ENCODE assay signal across 9 cellular contexts in genomic region chr11:128467041-128467440, GRCh38.
DNase-seq lines count a peak whose midpoint lies in the region; ATAC-seq, FAIRE-seq and TF ChIP-seq lines count a peak whose summit lies in the region.
"Had no signal": no experiment of that assay in that cellular context is flagged by ENCODE, and none has a peak within 500 bp of the region (broad histone marks: within the 10 kb centered on the region; RNA-seq: fewer than 3 reads in every experiment).

No MANE protein-coding gene starts in this region.

- no peak for FAIRE-seq in kidney (lab: Jason Lieb, UNC)

- H3K79me2 ChIP-seq in Karpas-422 (ENCODE audit: low read length) = peaks cover 35% of the 10 kb centered on the region

- no peaks in the 10 kb centered on the region for H3K9me3 Mint-ChIP-seq in activated T-helper 2 cell treated with anti-CD3 and anti-CD28 coated beads, Interferon-gamma antibody, Interleukin-2, Interleukin-4, amounts not matched to agents 10 μg/mL and 5 μg/mL and 100 μg/mL, durations not matched to agents 14 hours and 24 hours and 36 hours
- H3K9me3 Mint-ChIP-seq in stimulated activated naive CD8-positive, alpha-beta T cell treated with anti-CD3 and anti-CD28 coated beads, Interleukin-15, Interleukin-2, amounts not matched to agents 100 ng/mL and 50 ng/mL, for 24 hours = no peaks in the 10 kb centered on the region

- DNase-seq in Karpas-422 = no peak
- no peak for DNase-seq in activated T-helper 2 cell treated with anti-CD3 and anti-CD28 coated beads, Interferon-gamma antibody, Interleukin-2, Interleukin-4, amounts not matched to agents 10 μg/mL and 5 μg/mL and 100 μg/mL, durations not matched to agents 14 hours and 24 hours and 36 hours (ENCODE audit: low spot score)
- DNase-seq in kidney = no peak
- no peak for DNase-seq in NCI-H1048 (lab: John Stamatoyannopoulos, UW)
- DNase-seq in foreskin melanocyte = no peak
- DNase-seq: NCI-H1105, SIG-M5 had no signal

- peak overlapping the region; percentile 98 for H3K27ac ChIP-seq in Karpas-422 (ENCODE audit: low read length)
- peak overlapping the region; percentile 58 to 74 for H3K27ac ChIP-seq in kidney (ENCODE audit: low read depth in 2 of 2, low read length in 2 of 2)

- H3K9me3 ChIP-seq in Karpas-422 (ENCODE audit: low read length) = no peaks in the 10 kb centered on the region
- H3K9me3 ChIP-seq in kidney (ENCODE audit: control insufficient read depth in 1 of 2, low read length in 2 of 2) = no peaks in the 10 kb centered on the region

- TF ChIP-seq CTCF in kidney (IDR thresholded peaks at IDR 0.05; ENCODE audit: borderline replicate concordance, extremely low read depth, insufficient read depth) = no peak

- H3K4me2 ChIP-seq in Karpas-422 (ENCODE audit: low read depth, low read length, poor library complexity, severe bottlenecking) = no peak overlapping the region

- H3K36me3 Mint-ChIP-seq in activated T-helper 2 cell treated with anti-CD3 and anti-CD28 coated beads, Interferon-gamma antibody, Interleukin-2, Interleukin-4, amounts not matched to agents 10 μg/mL and 5 μg/mL and 100 μg/mL, durations not matched to agents 14 hours and 24 hours and 36 hours (ENCODE audit: low read depth) = peaks cover 99% of the 10 kb centered on the region
- peaks cover 92% of the 10 kb centered on the region for H3K36me3 Mint-ChIP-seq in stimulated activated naive CD8-positive, alpha-beta T cell treated with anti-CD3 and anti-CD28 coated beads, Interleukin-15, Interleukin-2, amounts not matched to agents 100 ng/mL and 50 ng/mL, for 24 hours (ENCODE audit: low read depth)

- intact Hi-C loops in activated T-helper 2 cell treated with anti-CD3 and anti-CD28 coated beads, Interferon-gamma antibody, Interleukin-2, Interleukin-4, amounts not matched to agents 10 μg/mL and 5 μg/mL and 100 μg/mL, durations not matched to agents 14 hours and 24 hours and 36 hours (cut with micrococcal nuclease) = loop anchor here (5.0 kb wide), 1 partner anchor 430 kb away; no protein-coding TSS in a partner anchor
- intact Hi-C loops in kidney (cut with DNase I) = no loop called here

- H3K4me1 Mint-ChIP-seq in activated T-helper 2 cell treated with anti-CD3 and anti-CD28 coated beads, Interferon-gamma antibody, Interleukin-2, Interleukin-4, amounts not matched to agents 10 μg/mL and 5 μg/mL and 100 μg/mL, durations not matched to agents 14 hours and 24 hours and 36 hours (ENCODE audit: low read depth) = peaks cover 88% of the 10 kb centered on the region
- H3K4me1 Mint-ChIP-seq in stimulated activated naive CD8-positive, alpha-beta T cell treated with anti-CD3 and anti-CD28 coated beads, Interleukin-15, Interleukin-2, amounts not matched to agents 100 ng/mL and 50 ng/mL, for 24 hours (ENCODE audit: low read depth) = peaks cover 100% of the 10 kb centered on the region

- peak overlapping the region; percentile 64 for H3K4me3 Mint-ChIP-seq in activated T-helper 2 cell treated with anti-CD3 and anti-CD28 coated beads, Interferon-gamma antibody, Interleukin-2, Interleukin-4, amounts not matched to agents 10 μg/mL and 5 μg/mL and 100 μg/mL, durations not matched to agents 14 hours and 24 hours and 36 hours (ENCODE audit: low read depth)
- H3K4me3 Mint-ChIP-seq in stimulated activated naive CD8-positive, alpha-beta T cell treated with anti-CD3 and anti-CD28 coated beads, Interleukin-15, Interleukin-2, amounts not matched to agents 100 ng/mL and 50 ng/mL, for 24 hours = peak overlapping the region; percentile 74

- H3K27me3 ChIP-seq in Karpas-422 (ENCODE audit: low read length) = no peaks in the 10 kb centered on the region

- H3K4me1 ChIP-seq in Karpas-422 (ENCODE audit: low read length) = peaks cover 48% of the 10 kb centered on the region
- H3K4me1 ChIP-seq in kidney (ENCODE audit: control insufficient read depth in 1 of 2, insufficient read depth in 1 of 2, low read depth in 1 of 2, low read length in 2 of 2) = peaks cover 26 to 30% of the 10 kb centered on the region in 2 donors

- no peak overlapping the region for H2AFZ ChIP-seq in Karpas-422 (ENCODE audit: low read length)

- H4K20me1 ChIP-seq in Karpas-422 (ENCODE audit: insufficient read depth, low read depth, low read length) = peaks cover 12% of the 10 kb centered on the region; the same call in 1 of the 2 replicates

- H3K9ac ChIP-seq in Karpas-422 (ENCODE audit: low read length) = no peak overlapping the region
- H3K9ac ChIP-seq in kidney (ENCODE audit: low read length in 2 of 2) = no peak overlapping the region

- H3K27ac Mint-ChIP-seq in activated T-helper 2 cell treated with anti-CD3 and anti-CD28 coated beads, Interferon-gamma antibody, Interleukin-2, Interleukin-4, amounts not matched to agents 10 μg/mL and 5 μg/mL and 100 μg/mL, durations not matched to agents 14 hours and 24 hours and 36 hours = peak overlapping the region; percentile 91
- peak overlapping the region; percentile 97 for H3K27ac Mint-ChIP-seq in stimulated activated naive CD8-positive, alpha-beta T cell treated with anti-CD3 and anti-CD28 coated beads, Interleukin-15, Interleukin-2, amounts not matched to agents 100 ng/mL and 50 ng/mL, for 24 hours

- H3K4me3 ChIP-seq in Karpas-422 (ENCODE audit: low read length) (no peak overlapping the region), kidney (ENCODE audit: low read length in 2 of 2) (no peak overlapping the region)

- no peaks in the 10 kb centered on the region for H3K27me3 Mint-ChIP-seq in activated T-helper 2 cell treated with anti-CD3 and anti-CD28 coated beads, Interferon-gamma antibody, Interleukin-2, Interleukin-4, amounts not matched to agents 10 μg/mL and 5 μg/mL and 100 μg/mL, durations not matched to agents 14 hours and 24 hours and 36 hours (ENCODE audit: low read depth)
- H3K27me3 Mint-ChIP-seq in stimulated activated naive CD8-positive, alpha-beta T cell treated with anti-CD3 and anti-CD28 coated beads, Interleukin-15, Interleukin-2, amounts not matched to agents 100 ng/mL and 50 ng/mL, for 24 hours = no peaks in the 10 kb centered on the region

- no peak for ATAC-seq in GM21528 (IDR thresholded peaks at IDR 0.05; ENCODE audit: low FRiP score, unreplicated experiment)

- no peaks in the 10 kb centered on the region for H3K9me2 ChIP-seq in Karpas-422 (replicated peaks; ENCODE audit: insufficient read depth, low read length)

- H3K36me3 ChIP-seq in Karpas-422 (ENCODE audit: insufficient read depth, low read length) = peaks cover 16% of the 10 kb centered on the region
- peaks cover 0 to 8% of the 10 kb centered on the region in 2 donors for H3K36me3 ChIP-seq in kidney (ENCODE audit: control insufficient read depth in 1 of 2, insufficient read depth in 2 of 2, low read length in 2 of 2)
